Comparison of ENCODE assay signal across 10 cellular contexts in genomic region chr2:99881901-99882591, GRCh38.
DNase-seq lines count a peak whose midpoint lies in the region; ATAC-seq and TF ChIP-seq lines count a peak whose summit lies in the region.
"Had no signal": no experiment of that assay in that cellular context is flagged by ENCODE, and none has a peak within 500 bp of the region (broad histone marks: within the 10 kb centered on the region; RNA-seq: fewer than 3 reads in every experiment).

No MANE protein-coding gene starts in this region.

- H3K27me3 ChIP-seq in heart left ventricle (no peaks in the 10 kb centered on the region), thyroid gland (no peaks in the 10 kb centered on the region)

- 38 to 50% (median 46%) methylated on average over 5 of the region's 5 CpGs for WGBS in heart left ventricle, 4 donors
- WGBS in thyroid gland, 2 donors: 26 to 34% methylated on average over 5 of the region's 5 CpGs

- no peak overlapping the region for H3K4me3 ChIP-seq in heart left ventricle
- H3K4me3 ChIP-seq in thyroid gland (replicated peaks in 1 of 3): no peak overlapping the region
- H3K4me3 ChIP-seq: A549 had no signal

- no peak for TF ChIP-seq CTCF in RWPE1 (conservative IDR thresholded peaks at IDR 0.05; ENCODE audit: low read depth)
- no peak for TF ChIP-seq CTCF in heart left ventricle (IDR thresholded peaks at IDR 0.05)
- peak in 1 of 6 experiments; percentile 10 for TF ChIP-seq CTCF in thyroid gland (IDR thresholded peaks at IDR 0.05)

- DNase-seq in NCI-H1092 treated with DMSO at 0.1 percent for 48 hours (lab: John Stamatoyannopoulos, UW): peak; percentile 58
- no peak for DNase-seq in NCI-H1092 (lab: John Stamatoyannopoulos, UW)
- DNase-seq in RWPE1 (ENCODE audit: low spot score): peak; percentile 36
- no peak for DNase-seq in heart left ventricle
- DNase-seq in thyroid gland: peak; percentile 55 to 62
- no peak for DNase-seq in NCI-H82 treated with DMSO at 0.1 percent for 48 hours (lab: John Stamatoyannopoulos, UW; ENCODE audit: unreplicated experiment)
- no peak for DNase-seq in stimulated activated CD4-positive, alpha-beta T cell treated with anti-CD3 and anti-CD28 coated beads, Interleukin-4, amount 100 ng/mL, for 24 hours
- DNase-seq: stimulated activated CD4-positive, alpha-beta T cell treated with anti-CD3 and anti-CD28 coated beads, Interleukin-4, amount 100 ng/mL, for 4 hours had no signal

- intact Hi-C loops in heart left ventricle (cut with DNase I): no loop called here
- intact Hi-C loops in thyroid gland (cut with DNase I): no loop called here

- ATAC-seq in heart left ventricle (peak; percentile 18 to 53 (median 34)), GM18907 (IDR thresholded peaks at IDR 0.05; ENCODE audit: unreplicated experiment) (no peak)

- H3K36me3 ChIP-seq in heart left ventricle: no peaks in the 10 kb centered on the region
- H3K36me3 ChIP-seq in thyroid gland: no peaks in the 10 kb centered on the region

- TF ChIP-seq POLR2A in heart left ventricle (IDR thresholded peaks at IDR 0.05) (no peak), thyroid gland (IDR thresholded peaks at IDR 0.05) (no peak)

- POLR2A ChIA-PET in RWPE1 (lab: Yijun Ruan, JAX; ENCODE audit: low non-redundant PET): no interaction called here

- peaks cover 0 to 31% (median 7%) of the 10 kb centered on the region in 12 donors for H3K4me1 ChIP-seq in heart left ventricle
- peaks cover 30 to 43% of the 10 kb centered on the region in 2 donors for H3K4me1 ChIP-seq in thyroid gland
- H3K4me1 ChIP-seq: A549 had no signal

- CTCF ChIA-PET in RWPE1 (lab: Yijun Ruan, JAX): interaction anchor here (0.6 kb wide), 1 partner anchor 9 kb away, joined by 3 read pairs; no protein-coding TSS in a partner anchor

- no peak overlapping the region for H3K27ac ChIP-seq in RWPE1
- no peak overlapping the region for H3K27ac ChIP-seq in heart left ventricle
- no peak overlapping the region for H3K27ac ChIP-seq in thyroid gland
- H3K27ac ChIP-seq: A549 had no signal

- H3K9me3 ChIP-seq in heart left ventricle: no peaks in the 10 kb centered on the region
- no peaks in the 10 kb centered on the region for H3K9me3 ChIP-seq in thyroid gland
- H3K9me3 ChIP-seq: A549 had no signal

Comparison
In these comparisons a context has a peak if more than half of its experiments do, and no peak if none do; other contexts are left out.
1. DNase-seq: peak in NCI-H1092 treated with DMSO at 0.1 percent for 48 hours (single experiment), RWPE1 (single experiment) and thyroid gland (2 of 2); none in NCI-H1092 (single experiment), heart left ventricle (0 of 5), NCI-H82 treated with DMSO at 0.1 percent for 48 hours (single experiment) and stimulated activated CD4-positive, alpha-beta T cell treated with anti-CD3 and anti-CD28 coated beads, Interleukin-4, amount 100 ng/mL, for 24 hours (single experiment).